ENCODE assay signal across 23 cellular contexts in the genomic region with DNA sequence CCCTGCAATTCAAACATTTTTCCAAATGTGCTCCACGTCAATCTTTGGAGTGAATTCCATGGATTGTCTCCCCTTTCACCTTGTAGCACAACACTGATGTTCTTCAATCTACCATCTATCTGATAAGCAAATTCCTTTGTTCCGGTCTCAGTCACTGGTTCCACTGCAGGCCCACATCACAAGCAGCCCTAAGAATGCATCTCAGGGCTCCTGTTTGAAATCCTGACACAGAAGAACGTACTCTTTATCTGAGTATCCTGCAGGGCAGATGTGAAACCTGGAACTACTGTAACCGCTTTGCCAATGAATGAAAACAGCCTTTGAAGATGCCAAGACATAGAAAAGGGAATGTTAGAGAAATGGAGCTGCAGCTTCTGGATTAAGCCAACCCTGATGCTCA.
DNase-seq lines count a peak whose midpoint lies in the region; ATAC-seq and TF ChIP-seq lines count a peak whose summit lies in the region.
"Had no signal": no experiment of that assay in that cellular context is flagged by ENCODE, and none has a peak within 500 bp of the region (broad histone marks: within the 10 kb centered on the region; RNA-seq: fewer than 3 reads in every experiment).

No MANE protein-coding gene starts in this region.

- H3K27me3 Mint-ChIP-seq in activated naive CD4-positive, alpha-beta T cell treated with anti-CD3 and anti-CD28 coated beads for 36 hours (ENCODE audit: low read depth) = no peaks in the 10 kb centered on the region
- no peaks in the 10 kb centered on the region for H3K27me3 Mint-ChIP-seq in activated naive CD8-positive, alpha-beta T cell treated with anti-CD3 and anti-CD28 coated beads for 36 hours
- H3K27me3 Mint-ChIP-seq in T-helper 17 cell = no peaks in the 10 kb centered on the region
- H3K27me3 Mint-ChIP-seq: brain, IgD-negative memory B cell had no signal

- no peak overlapping the region for H4K8ac ChIP-seq in IMR-90 (ENCODE audit: low read depth in 2 of 2, low read length in 2 of 2)

- CTCF ChIA-PET in activated naive CD4-positive, alpha-beta T cell treated with anti-CD3 and anti-CD28 coated beads for 36 hours (lab: Charles Lee) = no interaction called here
- CTCF ChIA-PET in IMR-90 (lab: Yijun Ruan, JAX) = no interaction called here

- no peak overlapping the region for H2BK20ac ChIP-seq in IMR-90 (ENCODE audit: low read depth, low read length)

- TF ChIP-seq RAD21 in IMR-90 (IDR thresholded peaks at IDR 0.05; ENCODE audit: low read length) = no peak

- no peak overlapping the region for H4K91ac ChIP-seq in IMR-90 (ENCODE audit: insufficient read depth, low read depth, low read length)

- BruUV-seq in IMR-90 (replicated peaks; lab: Mats Ljungman, UMichigan) = no TSS peak

- H3K79me1 ChIP-seq in IMR-90 (ENCODE audit: low read depth in 1 of 2, low read length in 2 of 2) = peaks cover 52 to 82% of the 10 kb centered on the region in 2 experiments

- H4K20me1 ChIP-seq in IMR-90 (ENCODE audit: insufficient read depth, low read length) = peaks cover 33% of the 10 kb centered on the region
- H4K20me1 ChIP-seq: BLaER1 had no signal

- no peak overlapping the region for H2AK5ac ChIP-seq in IMR-90 (ENCODE audit: low read depth, low read length)

- no peak for DNase-seq in activated naive CD4-positive, alpha-beta T cell treated with anti-CD3 and anti-CD28 coated beads for 36 hours
- no peak for DNase-seq in activated naive CD4-positive, alpha-beta T cell treated with Interleukin-2 at 50 U/mL for 16 hours
- DNase-seq in IMR-90 (no peak), GM03348 (ENCODE audit: low spot score) (no peak), superior temporal gyrus (ENCODE audit: extremely low spot score) (no peak), T-helper 17 cell (no peak)
- DNase-seq in activated naive CD8-positive, alpha-beta T cell treated with anti-CD3 and anti-CD28 coated beads for 36 hours = no peak
- DNase-seq: adrenal gland; GF-D8; H7; kidney; NCI-H1105; NCI-H187 treated with DMSO at 0.1 percent for 48 hours; NCI-H526; NK-92 treated with Interleukin-12 subunit alpha and Interleukin-12 subunit beta, amount 100 ng/mL, for 24 hours; SIG-M5 had no signal

- H3K4me2 ChIP-seq in IMR-90 (ENCODE audit: low read depth, low read length) (no peak overlapping the region), parathyroid adenoma (ENCODE audit: low read length) (no peak overlapping the region)
- H3K4me2 ChIP-seq: BLaER1 had no signal

- H3K14ac ChIP-seq in IMR-90 (replicated peaks; ENCODE audit: low read depth, low read length) = 0 out of 2 replicates have a peak overlapping the region, but pooled peaks have one; percentile 4

- POLR2A ChIA-PET in IMR-90 (lab: Charles Lee; ENCODE audit: unreplicated experiment) = no interaction called here

- H3K79me2 ChIP-seq in parathyroid adenoma = peaks cover 9% of the 10 kb centered on the region

- H3K9me3 ChIP-seq in IMR-90 (ENCODE audit: control insufficient read depth, insufficient read depth, low read length) = no peaks in the 10 kb centered on the region
- no peaks in the 10 kb centered on the region for H3K9me3 ChIP-seq in parathyroid adenoma (ENCODE audit: control insufficient read depth, low read length)
- H3K9me3 ChIP-seq in T-helper 17 cell (ENCODE audit: control insufficient read depth, low read length, poor library complexity, severe bottlenecking) = no peaks in the 10 kb centered on the region
- H3K9me3 ChIP-seq: adrenal gland, BLaER1, suprapubic skin had no signal

- WGBS in IMR-90 (ENCODE audit: extremely low coverage in 2 of 2, insufficient read length in 1 of 2), 2 experiments = 71% methylated on average over 1 of the region's 4 CpGs; no CpG with 5 or more reads in 1 of the 2 experiments

- H3K4ac ChIP-seq in IMR-90 (ENCODE audit: low read depth, low read length) = no peak overlapping the region

- no peak overlapping the region for H4K5ac ChIP-seq in IMR-90 (ENCODE audit: low read depth, low read length)

- H2BK5ac ChIP-seq in IMR-90 (ENCODE audit: low read depth, low read length, poor library complexity, severe bottlenecking) = no peak overlapping the region

- no peak overlapping the region for H2AK9ac ChIP-seq in IMR-90 (replicated peaks; ENCODE audit: low read depth, low read length, poor library complexity)

- H3K4me3 ChIP-seq in IMR-90 (ENCODE audit: insufficient read depth, low read depth, low read length) = no peak overlapping the region
- no peak overlapping the region for H3K4me3 ChIP-seq in parathyroid adenoma (ENCODE audit: low read depth, low read length)
- H3K4me3 ChIP-seq: adrenal gland, BLaER1, suprapubic skin had no signal

- peaks cover 26% of the 10 kb centered on the region for H3K36me3 Mint-ChIP-seq in activated naive CD4-positive, alpha-beta T cell treated with anti-CD3 and anti-CD28 coated beads for 36 hours (ENCODE audit: low read depth)
- H3K36me3 Mint-ChIP-seq in activated naive CD8-positive, alpha-beta T cell treated with anti-CD3 and anti-CD28 coated beads for 36 hours = peaks cover 55% of the 10 kb centered on the region
- peaks cover 2% of the 10 kb centered on the region for H3K36me3 Mint-ChIP-seq in T-helper 17 cell (ENCODE audit: low read depth)
- H3K36me3 Mint-ChIP-seq: brain, IgD-negative memory B cell had no signal

- H3K23ac ChIP-seq in IMR-90 (ENCODE audit: low read depth, low read length) = no peak overlapping the region

- H3K4me3 Mint-ChIP-seq in activated naive CD4-positive, alpha-beta T cell treated with anti-CD3 and anti-CD28 coated beads for 36 hours = no peak overlapping the region
- H3K4me3 Mint-ChIP-seq in activated naive CD8-positive, alpha-beta T cell treated with anti-CD3 and anti-CD28 coated beads for 36 hours = no peak overlapping the region
- H3K4me3 Mint-ChIP-seq in T-helper 17 cell = no peak overlapping the region
- H3K4me3 Mint-ChIP-seq: brain, IgD-negative memory B cell, nephron had no signal

- H3K9me1 ChIP-seq in IMR-90 (ENCODE audit: insufficient read depth, low read length) = peaks cover 4% of the 10 kb centered on the region; the same call in 1 of the 2 replicates

- in situ Hi-C loops in IMR-90 (cut with MboI; ENCODE audit: low sequenced_read_pairs) = no loop called here

- H3K4me1 ChIP-seq in IMR-90 (ENCODE audit: control insufficient read depth, insufficient read depth, low read length) = peaks cover 4% of the 10 kb centered on the region; the same call in 1 of the 2 replicates
- H3K4me1 ChIP-seq in parathyroid adenoma = peaks cover 44% of the 10 kb centered on the region
- H3K4me1 ChIP-seq: suprapubic skin had no signal

- H3K27me3 ChIP-seq in IMR-90 (ENCODE audit: control insufficient read depth, insufficient read depth, low read length) (no peaks in the 10 kb centered on the region), parathyroid adenoma (ENCODE audit: control insufficient read depth, insufficient read depth, low read length) (no peaks in the 10 kb centered on the region)
- H3K27me3 ChIP-seq: adrenal gland, BLaER1, suprapubic skin had no signal

- H3K27ac Mint-ChIP-seq in activated naive CD4-positive, alpha-beta T cell treated with anti-CD3 and anti-CD28 coated beads for 36 hours = peak overlapping the region; percentile 70
- H3K27ac Mint-ChIP-seq in activated naive CD8-positive, alpha-beta T cell treated with anti-CD3 and anti-CD28 coated beads for 36 hours = peak overlapping the region; percentile 5
- H3K27ac Mint-ChIP-seq in T-helper 17 cell = no peak overlapping the region
- H3K27ac Mint-ChIP-seq: IgD-negative memory B cell had no signal

- ATAC-seq in IMR-90 (ENCODE audit: low read depth) = no peak
- no peak for ATAC-seq in T-helper 17 cell
- ATAC-seq: Panc1 had no signal

- H2BK15ac ChIP-seq in IMR-90 (ENCODE audit: low read depth, low read length) = no peak overlapping the region

- no peak for TF ChIP-seq POLR2A in IMR-90 (IDR thresholded peaks at IDR 0.05; ENCODE audit: low read depth, low read length)

- intact Hi-C loops in activated naive CD4-positive, alpha-beta T cell treated with anti-CD3 and anti-CD28 coated beads for 36 hours (cut with micrococcal nuclease) = loop anchor here (1.0 kb wide), 1 partner anchor 11 kb away; no protein-coding TSS in a partner anchor
- intact Hi-C loops in IMR-90 (cut with micrococcal nuclease) = no loop called here

- H3K27ac ChIP-seq in IMR-90 (ENCODE audit: insufficient read depth, low read length) (no peak overlapping the region), parathyroid adenoma (peak overlapping the region; percentile 88)
- H3K27ac ChIP-seq: adrenal gland, BLaER1, suprapubic skin had no signal

- H2AFZ ChIP-seq in IMR-90 (replicated peaks; ENCODE audit: low read length, poor library complexity) (no peak overlapping the region), parathyroid adenoma (no peak overlapping the region)

- H3K4me1 Mint-ChIP-seq in activated naive CD4-positive, alpha-beta T cell treated with anti-CD3 and anti-CD28 coated beads for 36 hours (ENCODE audit: low read depth) = peaks cover 70% of the 10 kb centered on the region
- peaks cover 34% of the 10 kb centered on the region for H3K4me1 Mint-ChIP-seq in activated naive CD8-positive, alpha-beta T cell treated with anti-CD3 and anti-CD28 coated beads for 36 hours
- H3K4me1 Mint-ChIP-seq in T-helper 17 cell = peaks cover 19% of the 10 kb centered on the region
- H3K4me1 Mint-ChIP-seq: brain, nephron had no signal

- H3K9ac ChIP-seq in IMR-90 (ENCODE audit: low read depth, low read length) (no peak overlapping the region), parathyroid adenoma (no peak overlapping the region)
- H3K9ac ChIP-seq: BLaER1 had no signal

- dilution Hi-C loops in IMR-90 (cut with HindIII; ENCODE audit: low sequenced_read_pairs, unreplicated experiment) = no loop called here

- H2BK120ac ChIP-seq in IMR-90 (ENCODE audit: low read depth, low read length) = no peak overlapping the region

- no peak overlapping the region for H3K18ac ChIP-seq in IMR-90 (ENCODE audit: low read depth, low read length)

- no peak for TF ChIP-seq CTCF in IMR-90 (conservative IDR thresholded peaks at IDR 0.05; ENCODE audit: low read depth, low read length)
- TF ChIP-seq CTCF in parathyroid adenoma (IDR thresholded peaks at IDR 0.05) = no peak

- H3K56ac ChIP-seq in IMR-90 (ENCODE audit: extremely low read depth, insufficient read depth, low read length) = no peak overlapping the region

- H3K36me3 ChIP-seq in IMR-90 (ENCODE audit: control insufficient read depth, insufficient read depth, low read length) = no peaks in the 10 kb centered on the region
- no peaks in the 10 kb centered on the region for H3K36me3 ChIP-seq in parathyroid adenoma (ENCODE audit: control insufficient read depth, insufficient read depth, low read length)
- H3K36me3 ChIP-seq: adrenal gland, suprapubic skin had no signal

- H3K9me3 Mint-ChIP-seq in activated naive CD4-positive, alpha-beta T cell treated with anti-CD3 and anti-CD28 coated beads for 36 hours = no peaks in the 10 kb centered on the region
- H3K9me3 Mint-ChIP-seq in activated naive CD8-positive, alpha-beta T cell treated with anti-CD3 and anti-CD28 coated beads for 36 hours = no peaks in the 10 kb centered on the region
- H3K9me3 Mint-ChIP-seq: brain, nephron had no signal

TF ChIP-seq in IMR-90, 13 proteins besides CTCF, POLR2A, EP300 and RAD21 (continues in another document):
- TF ChIP-seq MXI1 (IDR thresholded peaks at IDR 0.05; ENCODE audit: borderline replicate concordance, low read depth, low read length) (no peak), BHLHE40 (IDR thresholded peaks at IDR 0.05; ENCODE audit: low read depth, low read length) (no peak), RCOR1 (IDR thresholded peaks at IDR 0.05; ENCODE audit: insufficient replicate concordance, low read length) (no peak), MAZ (IDR thresholded peaks at IDR 0.05; ENCODE audit: borderline replicate concordance, low read depth, low read length) (no peak)
